In the genomic region with DNA sequence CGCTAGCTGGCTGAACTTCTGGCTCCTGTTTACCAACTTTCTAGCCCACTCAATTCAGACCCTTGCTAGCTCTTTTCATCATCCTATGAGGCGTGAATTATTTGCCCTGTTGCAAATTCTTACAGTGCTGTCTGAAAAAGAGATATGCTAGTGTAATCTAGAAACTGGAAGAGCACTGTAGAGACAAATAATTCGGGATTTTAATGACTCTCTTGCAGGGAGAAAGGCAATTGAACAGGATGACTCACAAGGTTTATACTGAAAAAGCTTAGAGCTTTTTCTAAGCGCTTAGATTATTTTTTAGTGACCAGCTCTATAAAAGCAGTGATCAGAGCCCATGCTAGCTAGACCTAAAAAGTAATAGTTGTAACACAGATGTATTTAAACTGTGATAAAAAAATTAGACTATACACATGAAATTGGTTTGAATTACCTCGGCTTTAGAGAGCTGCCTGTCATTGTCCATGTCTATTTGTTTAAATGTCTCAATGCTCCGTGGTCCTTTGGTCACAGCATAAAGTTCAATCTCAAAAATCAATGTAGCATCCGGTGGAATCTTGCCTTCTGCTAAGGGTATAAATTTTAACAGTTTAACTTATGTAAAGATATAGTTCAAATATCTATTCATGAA, we compare ENCODE assay signal across 1 cellular context.
TF ChIP-seq lines count a peak whose summit lies in the region.

No MANE protein-coding gene starts in this region.

TF ChIP-seq in HepG2, 621 proteins besides CTCF, POLR2A, EP300 and RAD21 (continued from another document and continues in another):
- TF ChIP-seq, protein P1, sequence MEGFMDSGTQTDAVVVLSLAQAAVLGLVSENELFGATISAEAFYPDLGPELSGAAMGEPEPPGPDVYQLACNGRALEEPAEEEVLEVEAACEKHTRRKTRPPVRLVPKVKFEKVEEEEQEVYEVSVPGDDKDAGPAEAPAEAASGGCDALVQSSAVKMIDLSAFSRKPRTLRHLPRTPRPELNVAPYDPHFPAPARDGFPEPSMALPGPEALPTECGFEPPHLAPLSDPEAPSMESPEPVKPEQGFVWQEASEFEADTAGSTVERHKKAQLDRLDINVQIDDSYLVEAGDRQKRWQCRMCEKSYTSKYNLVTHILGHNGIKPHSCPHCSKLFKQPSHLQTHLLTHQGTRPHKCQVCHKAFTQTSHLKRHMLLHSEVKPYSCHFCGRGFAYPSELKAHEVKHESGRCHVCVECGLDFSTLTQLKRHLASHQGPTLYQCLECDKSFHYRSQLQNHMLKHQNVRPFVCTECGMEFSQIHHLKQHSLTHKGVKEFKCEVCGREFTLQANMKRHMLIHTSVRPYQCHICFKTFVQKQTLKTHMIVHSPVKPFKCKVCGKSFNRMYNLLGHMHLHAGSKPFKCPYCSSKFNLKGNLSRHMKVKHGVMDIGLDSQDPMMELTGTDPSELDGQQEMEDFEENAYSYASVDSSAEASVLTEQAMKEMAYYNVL (CRISPR knock-in tag; IDR thresholded peaks at IDR 0.05; ENCODE audit: borderline replicate concordance): no peak
- no peak for TF ChIP-seq TP53 (CRISPR knock-in tag; conservative IDR thresholded peaks at IDR 0.05)
- TF ChIP-seq SOX13 (IDR thresholded peaks at IDR 0.05): peak; percentile 48; the same call in 1 of the 2 replicates
- peak in 1 of 2 experiments; percentile 76; a peak in 2 of 4 replicates for TF ChIP-seq SOX13 (CRISPR knock-in tag; conservative IDR thresholded peaks at IDR 0.05 in 1 of 2, IDR thresholded peaks at IDR 0.05 in 1 of 2)
- no peak for TF ChIP-seq ZNF431 (CRISPR knock-in tag; IDR thresholded peaks at IDR 0.05; ENCODE audit: borderline replicate concordance, low read depth)
- 0 out of 2 replicates have a peak, but pooled peaks have one; percentile 5 for TF ChIP-seq LCORL (IDR thresholded peaks at IDR 0.05)
- TF ChIP-seq LCORL (CRISPR knock-in tag; IDR thresholded peaks at IDR 0.05): 0 out of 2 replicates have a peak, but pooled peaks have one; percentile 18
- peak; percentile 79; the same call in 1 of the 2 replicates for TF ChIP-seq CREM (IDR thresholded peaks at IDR 0.05)
- TF ChIP-seq CREM (CRISPR knock-in tag; IDR thresholded peaks at IDR 0.05): no peak
- peak; percentile 69 for TF ChIP-seq PPARG (CRISPR knock-in tag; conservative IDR thresholded peaks at IDR 0.05)
- TF ChIP-seq ZNF577 (CRISPR knock-in tag; IDR thresholded peaks at IDR 0.05; ENCODE audit: borderline replicate concordance, low read depth): no peak
- TF ChIP-seq THYN1 (CRISPR knock-in tag; IDR thresholded peaks at IDR 0.05; ENCODE audit: borderline replicate concordance, low read depth): no peak
- TF ChIP-seq ZSCAN12 (CRISPR knock-in tag; IDR thresholded peaks at IDR 0.05): no peak
- TF ChIP-seq, protein P2, sequence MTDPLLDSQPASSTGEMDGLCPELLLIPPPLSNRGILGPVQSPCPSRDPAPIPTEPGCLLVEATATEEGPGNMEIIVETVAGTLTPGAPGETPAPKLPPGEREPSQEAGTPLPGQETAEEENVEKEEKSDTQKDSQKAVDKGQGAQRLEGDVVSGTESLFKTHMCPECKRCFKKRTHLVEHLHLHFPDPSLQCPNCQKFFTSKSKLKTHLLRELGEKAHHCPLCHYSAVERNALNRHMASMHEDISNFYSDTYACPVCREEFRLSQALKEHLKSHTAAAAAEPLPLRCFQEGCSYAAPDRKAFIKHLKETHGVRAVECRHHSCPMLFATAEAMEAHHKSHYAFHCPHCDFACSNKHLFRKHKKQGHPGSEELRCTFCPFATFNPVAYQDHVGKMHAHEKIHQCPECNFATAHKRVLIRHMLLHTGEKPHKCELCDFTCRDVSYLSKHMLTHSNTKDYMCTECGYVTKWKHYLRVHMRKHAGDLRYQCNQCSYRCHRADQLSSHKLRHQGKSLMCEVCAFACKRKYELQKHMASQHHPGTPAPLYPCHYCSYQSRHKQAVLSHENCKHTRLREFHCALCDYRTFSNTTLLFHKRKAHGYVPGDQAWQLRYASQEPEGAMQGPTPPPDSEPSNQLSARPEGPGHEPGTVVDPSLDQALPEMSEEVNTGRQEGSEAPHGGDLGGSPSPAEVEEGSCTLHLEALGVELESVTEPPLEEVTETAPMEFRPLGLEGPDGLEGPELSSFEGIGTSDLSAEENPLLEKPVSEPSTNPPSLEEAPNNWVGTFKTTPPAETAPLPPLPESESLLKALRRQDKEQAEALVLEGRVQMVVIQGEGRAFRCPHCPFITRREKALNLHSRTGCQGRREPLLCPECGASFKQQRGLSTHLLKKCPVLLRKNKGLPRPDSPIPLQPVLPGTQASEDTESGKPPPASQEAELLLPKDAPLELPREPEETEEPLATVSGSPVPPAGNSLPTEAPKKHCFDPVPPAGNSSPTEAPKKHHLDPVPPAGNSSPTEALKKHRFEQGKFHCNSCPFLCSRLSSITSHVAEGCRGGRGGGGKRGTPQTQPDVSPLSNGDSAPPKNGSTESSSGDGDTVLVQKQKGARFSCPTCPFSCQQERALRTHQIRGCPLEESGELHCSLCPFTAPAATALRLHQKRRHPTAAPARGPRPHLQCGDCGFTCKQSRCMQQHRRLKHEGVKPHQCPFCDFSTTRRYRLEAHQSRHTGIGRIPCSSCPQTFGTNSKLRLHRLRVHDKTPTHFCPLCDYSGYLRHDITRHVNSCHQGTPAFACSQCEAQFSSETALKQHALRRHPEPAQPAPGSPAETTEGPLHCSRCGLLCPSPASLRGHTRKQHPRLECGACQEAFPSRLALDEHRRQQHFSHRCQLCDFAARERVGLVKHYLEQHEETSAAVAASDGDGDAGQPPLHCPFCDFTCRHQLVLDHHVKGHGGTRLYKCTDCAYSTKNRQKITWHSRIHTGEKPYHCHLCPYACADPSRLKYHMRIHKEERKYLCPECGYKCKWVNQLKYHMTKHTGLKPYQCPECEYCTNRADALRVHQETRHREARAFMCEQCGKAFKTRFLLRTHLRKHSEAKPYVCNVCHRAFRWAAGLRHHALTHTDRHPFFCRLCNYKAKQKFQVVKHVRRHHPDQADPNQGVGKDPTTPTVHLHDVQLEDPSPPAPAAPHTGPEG (CRISPR knock-in tag; IDR thresholded peaks at IDR 0.05): peak; percentile 62; the same call in 1 of the 2 replicates
- no peak for TF ChIP-seq FOXM1 (CRISPR knock-in tag; IDR thresholded peaks at IDR 0.05)
- TF ChIP-seq, protein P3, sequence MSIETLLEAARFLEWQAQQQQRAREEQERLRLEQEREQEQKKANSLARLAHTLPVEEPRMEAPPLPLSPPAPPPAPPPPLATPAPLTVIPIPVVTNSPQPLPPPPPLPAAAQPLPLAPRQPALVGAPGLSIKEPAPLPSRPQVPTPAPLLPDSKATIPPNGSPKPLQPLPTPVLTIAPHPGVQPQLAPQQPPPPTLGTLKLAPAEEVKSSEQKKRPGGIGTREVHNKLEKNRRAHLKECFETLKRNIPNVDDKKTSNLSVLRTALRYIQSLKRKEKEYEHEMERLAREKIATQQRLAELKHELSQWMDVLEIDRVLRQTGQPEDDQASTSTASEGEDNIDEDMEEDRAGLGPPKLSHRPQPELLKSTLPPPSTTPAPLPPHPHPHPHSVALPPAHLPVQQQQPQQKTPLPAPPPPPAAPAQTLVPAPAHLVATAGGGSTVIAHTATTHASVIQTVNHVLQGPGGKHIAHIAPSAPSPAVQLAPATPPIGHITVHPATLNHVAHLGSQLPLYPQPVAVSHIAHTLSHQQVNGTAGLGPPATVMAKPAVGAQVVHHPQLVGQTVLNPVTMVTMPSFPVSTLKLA (IDR thresholded peaks at IDR 0.05): no peak
- TF ChIP-seq ZMYM4 (CRISPR knock-in tag; IDR thresholded peaks at IDR 0.05): 0 out of 2 replicates have a peak, but pooled peaks have one; percentile 34
- no peak for TF ChIP-seq NFE2L2 (IDR thresholded peaks at IDR 0.05; ENCODE audit: low read length)
- no peak for TF ChIP-seq IRX3 (CRISPR knock-in tag; IDR thresholded peaks at IDR 0.05; ENCODE audit: borderline replicate concordance, low read depth)
- no peak for TF ChIP-seq KLF13 (CRISPR knock-in tag; IDR thresholded peaks at IDR 0.05)
- TF ChIP-seq CEBPB (IDR thresholded peaks at IDR 0.05; ENCODE audit: borderline replicate concordance, low read depth, low read length): peak; percentile 88
- TF ChIP-seq, protein P4, sequence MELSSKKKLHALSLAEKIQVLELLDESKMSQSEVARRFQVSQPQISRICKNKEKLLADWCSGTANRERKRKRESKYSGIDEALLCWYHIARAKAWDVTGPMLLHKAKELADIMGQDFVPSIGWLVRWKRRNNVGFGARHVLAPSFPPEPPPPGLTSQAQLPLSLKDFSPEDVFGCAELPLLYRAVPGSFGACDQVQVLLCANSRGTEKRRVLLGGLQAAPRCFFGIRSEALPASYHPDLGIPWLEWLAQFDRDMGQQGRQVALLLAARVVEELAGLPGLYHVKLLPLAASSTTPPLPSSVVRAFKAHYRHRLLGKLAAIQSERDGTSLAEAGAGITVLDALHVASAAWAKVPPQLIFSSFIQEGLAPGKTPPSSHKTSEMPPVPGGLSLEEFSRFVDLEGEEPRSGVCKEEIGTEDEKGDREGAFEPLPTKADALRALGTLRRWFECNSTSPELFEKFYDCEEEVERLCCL (CRISPR knock-in tag; IDR thresholded peaks at IDR 0.05; ENCODE audit: borderline replicate concordance): no peak
- no peak for TF ChIP-seq ZNF782 (CRISPR knock-in tag; IDR thresholded peaks at IDR 0.05; ENCODE audit: borderline replicate concordance)
- TF ChIP-seq, protein P5, sequence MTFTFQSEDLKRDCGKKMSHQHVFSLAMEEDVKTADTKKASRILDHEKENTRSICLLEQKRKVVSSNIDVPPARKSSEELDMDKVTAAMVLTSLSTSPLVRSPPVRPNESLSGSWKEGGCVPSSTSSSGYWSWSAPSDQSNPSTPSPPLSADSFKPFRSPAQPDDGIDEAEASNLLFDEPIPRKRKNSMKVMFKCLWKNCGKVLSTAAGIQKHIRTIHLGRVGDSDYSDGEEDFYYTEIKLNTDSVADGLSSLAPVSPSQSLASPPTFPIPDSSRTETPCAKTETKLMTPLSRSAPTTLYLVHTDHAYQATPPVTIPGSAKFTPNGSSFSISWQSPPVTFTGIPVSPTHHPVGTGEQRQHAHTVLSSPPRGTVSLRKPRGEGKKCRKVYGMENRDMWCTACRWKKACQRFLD (CRISPR knock-in tag; IDR thresholded peaks at IDR 0.05; ENCODE audit: borderline replicate concordance): no peak
- TF ChIP-seq MATR3 (CRISPR knock-in tag; IDR thresholded peaks at IDR 0.05): no peak
- no peak; the same call in 1 of the 2 replicates for TF ChIP-seq ZMYM3 (CRISPR knock-in tag; IDR thresholded peaks at IDR 0.05)
- TF ChIP-seq ZNF44 (CRISPR knock-in tag; IDR thresholded peaks at IDR 0.05): no peak
- no peak for TF ChIP-seq FOXC1 (CRISPR knock-in tag; IDR thresholded peaks at IDR 0.05; ENCODE audit: borderline replicate concordance)
- TF ChIP-seq GATA4 (IDR thresholded peaks at IDR 0.05; ENCODE audit: borderline replicate concordance, low read depth): no peak
- TF ChIP-seq RFX1 (IDR thresholded peaks at IDR 0.05): no peak
- TF ChIP-seq HOXA3 (CRISPR knock-in tag; IDR thresholded peaks at IDR 0.05): peak; percentile 17; the same call in 1 of the 2 replicates
- TF ChIP-seq GFI1 (CRISPR knock-in tag; IDR thresholded peaks at IDR 0.05; ENCODE audit: borderline replicate concordance): peak; percentile 33; the same call in 1 of the 2 replicates
- TF ChIP-seq ZNF253 (CRISPR knock-in tag; IDR thresholded peaks at IDR 0.05; ENCODE audit: borderline replicate concordance): no peak
- TF ChIP-seq, protein P6, sequence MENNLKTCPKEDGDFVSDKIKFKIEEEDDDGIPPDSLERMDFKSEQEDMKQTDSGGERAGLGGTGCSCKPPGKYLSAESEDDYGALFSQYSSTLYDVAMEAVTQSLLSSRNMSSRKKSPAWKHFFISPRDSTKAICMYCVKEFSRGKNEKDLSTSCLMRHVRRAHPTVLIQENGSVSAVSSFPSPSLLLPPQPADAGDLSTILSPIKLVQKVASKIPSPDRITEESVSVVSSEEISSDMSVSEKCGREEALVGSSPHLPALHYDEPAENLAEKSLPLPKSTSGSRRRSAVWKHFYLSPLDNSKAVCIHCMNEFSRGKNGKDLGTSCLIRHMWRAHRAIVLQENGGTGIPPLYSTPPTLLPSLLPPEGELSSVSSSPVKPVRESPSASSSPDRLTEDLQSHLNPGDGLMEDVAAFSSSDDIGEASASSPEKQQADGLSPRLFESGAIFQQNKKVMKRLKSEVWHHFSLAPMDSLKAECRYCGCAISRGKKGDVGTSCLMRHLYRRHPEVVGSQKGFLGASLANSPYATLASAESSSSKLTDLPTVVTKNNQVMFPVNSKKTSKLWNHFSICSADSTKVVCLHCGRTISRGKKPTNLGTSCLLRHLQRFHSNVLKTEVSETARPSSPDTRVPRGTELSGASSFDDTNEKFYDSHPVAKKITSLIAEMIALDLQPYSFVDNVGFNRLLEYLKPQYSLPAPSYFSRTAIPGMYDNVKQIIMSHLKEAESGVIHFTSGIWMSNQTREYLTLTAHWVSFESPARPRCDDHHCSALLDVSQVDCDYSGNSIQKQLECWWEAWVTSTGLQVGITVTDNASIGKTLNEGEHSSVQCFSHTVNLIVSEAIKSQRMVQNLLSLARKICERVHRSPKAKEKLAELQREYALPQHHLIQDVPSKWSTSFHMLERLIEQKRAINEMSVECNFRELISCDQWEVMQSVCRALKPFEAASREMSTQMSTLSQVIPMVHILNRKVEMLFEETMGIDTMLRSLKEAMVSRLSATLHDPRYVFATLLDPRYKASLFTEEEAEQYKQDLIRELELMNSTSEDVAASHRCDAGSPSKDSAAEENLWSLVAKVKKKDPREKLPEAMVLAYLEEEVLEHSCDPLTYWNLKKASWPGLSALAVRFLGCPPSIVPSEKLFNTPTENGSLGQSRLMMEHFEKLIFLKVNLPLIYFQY (CRISPR knock-in tag; IDR thresholded peaks at IDR 0.05; ENCODE audit: borderline replicate concordance): peak; percentile 36; the same call in 1 of the 2 replicates
- TF ChIP-seq ZNF777 (CRISPR knock-in tag; IDR thresholded peaks at IDR 0.05): no peak
- TF ChIP-seq ZZZ3 (CRISPR knock-in tag; IDR thresholded peaks at IDR 0.05; ENCODE audit: borderline replicate concordance): no peak
- TF ChIP-seq FOXO1 (CRISPR knock-in tag; IDR thresholded peaks at IDR 0.05): peak; percentile 29; the same call in 1 of the 2 replicates
- no peak for TF ChIP-seq HMGA1 (CRISPR knock-in tag; conservative IDR thresholded peaks at IDR 0.05)
- TF ChIP-seq ZNF335 (CRISPR knock-in tag; IDR thresholded peaks at IDR 0.05): no peak
- no peak for TF ChIP-seq ZBTB21 (CRISPR knock-in tag; IDR thresholded peaks at IDR 0.05)
- TF ChIP-seq ZNF143 (CRISPR knock-in tag; IDR thresholded peaks at IDR 0.05): no peak
- no peak; the same call in 1 of the 2 replicates for TF ChIP-seq ESRRA (CRISPR knock-in tag; IDR thresholded peaks at IDR 0.05; ENCODE audit: low read depth)
- TF ChIP-seq, protein P7, sequence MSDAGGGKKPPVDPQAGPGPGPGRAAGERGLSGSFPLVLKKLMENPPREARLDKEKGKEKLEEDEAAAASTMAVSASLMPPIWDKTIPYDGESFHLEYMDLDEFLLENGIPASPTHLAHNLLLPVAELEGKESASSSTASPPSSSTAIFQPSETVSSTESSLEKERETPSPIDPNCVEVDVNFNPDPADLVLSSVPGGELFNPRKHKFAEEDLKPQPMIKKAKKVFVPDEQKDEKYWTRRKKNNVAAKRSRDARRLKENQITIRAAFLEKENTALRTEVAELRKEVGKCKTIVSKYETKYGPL (CRISPR knock-in tag; IDR thresholded peaks at IDR 0.05): no peak
- TF ChIP-seq, protein P8, sequence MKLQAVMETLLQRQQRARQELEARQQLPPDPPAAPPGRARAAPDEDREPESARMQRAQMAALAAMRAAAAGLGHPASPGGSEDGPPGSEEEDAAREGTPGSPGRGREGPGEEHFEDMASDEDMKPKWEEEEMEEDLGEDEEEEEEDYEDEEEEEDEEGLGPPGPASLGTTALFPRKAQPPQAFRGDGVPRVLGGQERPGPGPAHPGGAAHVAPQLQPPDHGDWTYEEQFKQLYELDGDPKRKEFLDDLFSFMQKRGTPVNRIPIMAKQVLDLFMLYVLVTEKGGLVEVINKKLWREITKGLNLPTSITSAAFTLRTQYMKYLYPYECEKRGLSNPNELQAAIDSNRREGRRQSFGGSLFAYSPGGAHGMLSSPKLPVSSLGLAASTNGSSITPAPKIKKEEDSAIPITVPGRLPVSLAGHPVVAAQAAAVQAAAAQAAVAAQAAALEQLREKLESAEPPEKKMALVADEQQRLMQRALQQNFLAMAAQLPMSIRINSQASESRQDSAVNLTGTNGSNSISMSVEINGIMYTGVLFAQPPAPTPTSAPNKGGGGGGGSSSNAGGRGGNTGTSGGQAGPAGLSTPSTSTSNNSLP (IDR thresholded peaks at IDR 0.05; ENCODE audit: low read depth, low read length): peak; percentile 99
